ENCODE assay signal across 7 cellular contexts in the genomic region with DNA sequence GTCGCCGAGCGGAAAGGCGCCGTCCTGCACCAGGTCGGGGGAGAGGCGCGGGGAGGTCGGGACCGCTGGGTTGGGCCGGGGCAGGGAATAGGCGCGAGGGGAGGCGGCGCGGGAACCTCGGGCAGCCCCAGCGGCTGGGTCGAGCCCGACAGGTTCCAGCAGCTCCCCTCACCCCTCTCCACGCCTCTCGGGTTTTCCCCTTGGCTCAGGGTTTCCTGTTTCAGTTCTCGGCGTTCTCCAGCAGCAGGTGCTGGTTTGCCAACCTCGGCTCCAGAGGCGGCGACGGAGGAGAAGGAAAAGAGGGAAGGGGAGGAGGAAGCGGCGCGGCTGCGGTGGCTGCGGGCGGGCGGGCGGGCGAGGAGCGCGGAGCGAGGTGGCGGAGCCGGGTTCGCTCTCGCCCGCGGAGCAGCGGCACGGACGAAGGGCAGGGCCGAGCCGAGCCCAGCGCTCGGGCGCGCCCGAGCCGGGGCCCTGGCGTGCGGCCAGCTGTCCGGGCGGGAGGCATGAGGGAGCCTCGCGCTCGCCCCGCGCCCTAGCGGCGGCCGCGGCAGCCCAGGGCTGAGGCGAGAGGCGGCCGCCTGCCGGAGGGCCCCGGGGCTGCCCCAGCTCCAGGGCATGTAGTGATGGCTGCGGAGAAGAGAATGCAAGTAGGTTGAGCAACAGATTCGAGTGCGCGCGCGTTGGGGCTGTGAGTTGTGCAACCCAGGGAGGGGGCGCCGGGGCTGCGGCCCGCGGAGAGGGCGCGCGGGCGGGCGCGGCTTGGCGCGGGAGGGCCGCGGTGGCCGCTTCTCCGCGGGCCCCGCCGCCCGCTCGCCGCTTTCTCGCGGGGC. TPM values are rescaled to one million over a fixed set of nuclear protein-coding genes. Genes with fewer than 3 reads are reported as not detected.
DNase-seq lines count a peak whose midpoint lies in the region; ATAC-seq and TF ChIP-seq lines count a peak whose summit lies in the region.

TSS of gene ZC3H12C (plus strand) at position 816 of the 830 bp plus-strand sequence. CDS start 20 bp downstream, outside the sequence.

- peak within 1 kb of the TSS; percentile 91 for H3K27ac ChIP-seq in RWPE2 (ENCODE audit: poor library complexity, severe bottlenecking)

- peak within 1 kb of the TSS; percentile 78 for H3K4me3 ChIP-seq in H7 (ENCODE audit: insufficient read depth, low read depth, low read length)
- peak within 1 kb of the TSS; percentile 82 for H3K4me3 ChIP-seq in RWPE2 (ENCODE audit: severe bottlenecking)
- H3K4me3 ChIP-seq in astrocyte of the spinal cord (ENCODE audit: low read depth, low read length), result peak within 1 kb of the TSS; percentile 67

- H3K27me3 ChIP-seq in H7 (ENCODE audit: control insufficient read depth, insufficient read depth, low read length) (peaks cover 16% of the 10 kb centered on the region), RWPE2 (ENCODE audit: insufficient read depth, poor library complexity, severe bottlenecking) (no peaks in the 10 kb centered on the region)

- peak; percentile 68 for ATAC-seq in RWPE2 (ENCODE audit: low read depth)

- H3K36me3 ChIP-seq in H7 (replicated peaks; ENCODE audit: control insufficient read depth, insufficient read depth, low read length) (no peaks in the 10 kb centered on the region), RWPE2 (ENCODE audit: low read depth) (no peaks in the 10 kb centered on the region; the same call in 1 of the 2 replicates)

- DNase-seq in H7 (peak; percentile 87), LoVo (ENCODE audit: low spot score) (peak; percentile 83), RWPE2 (ENCODE audit: low spot score) (peak; percentile 89), astrocyte of the spinal cord (ENCODE audit: low read depth, low spot score) (peak; percentile 86), hypothalamus (lab: John Stamatoyannopoulos, UW) (peak in 50 of 51 donors; percentile 38 to 95 (median 78)), putamen (ENCODE audit: low spot score) (peak; percentile 86)

- no peaks in the 10 kb centered on the region for H3K9me3 ChIP-seq in RWPE2 (ENCODE audit: severe bottlenecking)

- in situ Hi-C loops in astrocyte of the spinal cord (cut with HindIII; ENCODE audit: low sequenced_read_pairs), result no loop called here

- TF ChIP-seq CTCF in GM12873 (IDR thresholded peaks at IDR 0.05; ENCODE audit: insufficient read depth, low read depth, low read length, missing control alignments) (peak; percentile 56), RWPE2 (IDR thresholded peaks at IDR 0.05; ENCODE audit: poor library complexity, severe bottlenecking) (peak; percentile 73), astrocyte of the spinal cord (IDR thresholded peaks at IDR 0.05; ENCODE audit: low read depth, low read length) (peak; percentile 47)

- peaks cover 41% of the 10 kb centered on the region for H3K4me1 ChIP-seq in RWPE2 (ENCODE audit: insufficient read depth, poor library complexity, severe bottlenecking)

RNA-seq across cellular contexts. Expression of gene ZC3H12C, which starts in this region (rescaled TPM):
- total RNA-seq in H7 (2014; rRNA removed; shearing (Covaris generic)), result 0.69 and 1.7 TPM in 2 replicates

Comparison
In these comparisons a context has a peak if more than half of its experiments do, and no peak if none do; other contexts are left out.
1. Peak in every context shown above with its lines: DNase-seq, ATAC-seq, H3K4me3 ChIP-seq and H3K27ac ChIP-seq.